Comparison of ENCODE assay signal across 8 cellular contexts in the genomic region with DNA sequence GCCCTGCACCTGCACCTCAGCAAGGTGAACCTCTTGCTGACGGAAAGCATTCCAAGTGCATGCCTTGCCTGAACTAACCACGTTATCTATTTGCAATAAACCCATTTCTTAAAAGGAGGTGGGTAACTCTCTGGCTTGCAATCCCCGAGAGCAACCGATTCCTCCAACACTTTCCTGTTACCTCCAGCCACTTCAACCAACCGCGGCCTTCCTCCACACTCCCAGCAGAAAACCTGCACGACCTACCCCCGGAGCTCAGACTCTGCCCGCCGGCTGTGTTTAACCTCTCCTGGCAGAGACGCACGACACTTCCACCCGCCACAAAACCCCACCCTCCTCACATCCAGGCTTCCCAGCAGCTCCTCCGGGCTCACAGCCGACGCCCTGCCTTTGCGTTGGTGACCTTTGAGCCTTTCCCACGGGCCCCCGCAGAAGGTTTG. TPM values are rescaled to one million over a fixed set of nuclear protein-coding genes. Genes with fewer than 3 reads are reported as not detected.
DNase-seq lines count a peak whose midpoint lies in the region; ATAC-seq and TF ChIP-seq lines count a peak whose summit lies in the region.

No MANE protein-coding gene starts in this region.

- 7 to 11% methylated on average over 19 of the region's 19 CpGs for WGBS in aorta, 2 donors

- H3K36me3 ChIP-seq in A673 (ENCODE audit: insufficient read depth, low read length, poor library complexity, severe bottlenecking), result peaks cover 41% of the 10 kb centered on the region
- H3K36me3 ChIP-seq in aorta (ENCODE audit: control insufficient read depth in 1 of 2, insufficient read depth in 2 of 2, low read length in 1 of 2), result no peaks in the 10 kb centered on the region

- POLR2A ChIA-PET in A673 (lab: Charles Lee; ENCODE audit: low non-redundant PET), result no interaction called here

- DNase-seq in A673 (ENCODE audit: low spot score) (no peak), HL-60 (ENCODE audit: low read depth in 1 of 2, low spot score in 1 of 2) (peak in 1 of 2 experiments; percentile 43), astrocyte of the spinal cord (ENCODE audit: low read depth, low spot score) (peak; percentile 12), memory B cell (ENCODE audit: low spot score in 2 of 2) (no peak), aorta (peak in 1 of 2 donors; percentile 68)
- no peak for DNase-seq in stimulated activated CD4-positive, alpha-beta T cell treated with anti-CD3 and anti-CD28 coated beads, Interleukin-4, amount 100 ng/mL, for 1 hour
- DNase-seq in central memory CD4-positive, alpha-beta T cell, result no peak

- in situ Hi-C loops in astrocyte of the spinal cord (cut with HindIII; ENCODE audit: low sequenced_read_pairs), result no loop called here

- intact Hi-C loops in A673 (cut with micrococcal nuclease; ENCODE audit: unreplicated experiment) (no loop called here), aorta (cut with DNase I) (loop anchor here (1.0 to 5.0 kb wide), 2 partner anchors 16 to 38 kb away; partner anchors contain the start of genes NCAPH2 (in 2 of the 2) and SYCE3 (in 1 of the 2))

- peak overlapping the region; percentile 88 for H3K4me3 Mint-ChIP-seq in memory B cell

- BruUV-seq in A673 (replicated peaks; lab: Mats Ljungman, UMichigan), result TSS peak; percentile 80

- H3K4me1 ChIP-seq in A673 (ENCODE audit: insufficient read depth, low read length, poor library complexity, severe bottlenecking) (peaks cover 14% of the 10 kb centered on the region), aorta (ENCODE audit: control insufficient read depth in 1 of 2, insufficient read depth in 2 of 2, low read length in 2 of 2) (no peaks in the 10 kb centered on the region)

- H3K27ac ChIP-seq in A673 (ENCODE audit: low read depth, low read length, poor library complexity, severe bottlenecking), result peak overlapping the region; percentile 90
- peak overlapping the region; percentile 91 for H3K27ac ChIP-seq in HL-60 (replicated peaks)
- peak overlapping the region in 1 of 2 donors; percentile 20 for H3K27ac ChIP-seq in aorta (ENCODE audit: low read depth in 1 of 2, low read length in 2 of 2)

- no peak for ATAC-seq in memory B cell (ENCODE audit: low read depth)
- ATAC-seq in aorta (ENCODE audit: low FRiP score), result no peak
- ATAC-seq in GM21367 (IDR thresholded peaks at IDR 0.05; ENCODE audit: unreplicated experiment), result no peak

- no peaks in the 10 kb centered on the region for H3K27me3 Mint-ChIP-seq in memory B cell

- peaks cover 24% of the 10 kb centered on the region for H3K4me1 Mint-ChIP-seq in memory B cell

- no peaks in the 10 kb centered on the region for H3K9me3 ChIP-seq in A673 (ENCODE audit: low read depth, low read length, poor library complexity, severe bottlenecking)
- no peaks in the 10 kb centered on the region for H3K9me3 ChIP-seq in aorta (ENCODE audit: control insufficient read depth, low read length)

- H3K27me3 ChIP-seq in A673 (replicated peaks; ENCODE audit: insufficient read depth, low read depth, low read length, poor library complexity) (peaks cover 1% of the 10 kb centered on the region), HL-60 (ENCODE audit: insufficient read depth, poor library complexity, severe bottlenecking) (no peaks in the 10 kb centered on the region), aorta (ENCODE audit: control insufficient read depth in 1 of 2, insufficient read depth in 2 of 2, low read length in 1 of 2) (no peaks in the 10 kb centered on the region)

- CTCF ChIA-PET in A673 (lab: Charles Lee), result interaction anchor here (2.2 kb wide), 1 partner anchor 14 kb away, joined by 19 read pairs; no protein-coding TSS in a partner anchor

- no peak for TF ChIP-seq CTCF in A673 (conservative IDR thresholded peaks at IDR 0.05; ENCODE audit: low read depth, low read length)
- no peak for TF ChIP-seq CTCF in HL-60 (IDR thresholded peaks at IDR 0.05; ENCODE audit: insufficient read depth, low read length)
- TF ChIP-seq CTCF in astrocyte of the spinal cord (IDR thresholded peaks at IDR 0.05; ENCODE audit: low read depth, low read length), result no peak

- H3K4me3 ChIP-seq in A673 (ENCODE audit: low read depth, low read length, poor library complexity, severe bottlenecking) (peak overlapping the region; percentile 65), HL-60 (replicated peaks; ENCODE audit: insufficient read depth, low read length) (peak overlapping the region; percentile 70), astrocyte of the spinal cord (ENCODE audit: low read depth, low read length) (peak overlapping the region; percentile 72), aorta (ENCODE audit: low read length in 2 of 2) (peak overlapping the region; percentile 28 to 53)

- H3K36me3 Mint-ChIP-seq in memory B cell, result peaks cover 5% of the 10 kb centered on the region

- H3K27ac Mint-ChIP-seq in memory B cell, result peak overlapping the region; percentile 95

- H3K9me3 Mint-ChIP-seq in memory B cell, result no peaks in the 10 kb centered on the region

RNA-seq across cellular contexts. Expression of gene SCO2, which starts 0.7 kb away (rescaled TPM):
- total RNA-seq in A673 (2021), result 0.44 and 5.4 TPM in 2 replicates
- 1 to 10 TPM; 4.7 to 5.1 TPM for total RNA-seq in aorta
- 10 to 100 TPM in 1 of 2 donors, not detected in 1; 11.6 TPM for polyA plus RNA-seq in aorta

RNA-seq across cellular contexts. Expression of gene TYMP, which starts 5.1 kb away (rescaled TPM):
- total RNA-seq in A673 (2021) (0.58 and 0.98 TPM in 2 replicates), aorta (10 to 100 TPM; 68.3 to 99.2 TPM)
- 10 to 100 TPM; 37.7 to 47.1 TPM for polyA plus RNA-seq in aorta

RNA-seq across cellular contexts. Expression of gene NCAPH2, which starts 16.7 kb away (rescaled TPM):
- total RNA-seq in A673 (2021) (135 TPM in 2 replicates), aorta (10 to 100 TPM; 31.6 to 35.5 TPM)
- polyA plus RNA-seq in aorta, result 10 to 100 TPM; 18.2 to 67.4 TPM

RNA-seq across cellular contexts. Expression of gene LMF2, which starts 17.2 kb away (rescaled TPM):
- total RNA-seq in A673 (2021) (79.2 and 79.3 TPM in 2 replicates), aorta (10 to 100 TPM; 42.2 to 65.7 TPM)
- polyA plus RNA-seq in aorta, result 100 to 1,000 TPM in 1 of 2 donors, 10 to 100 TPM in 1; 20.0 to 123 TPM

RNA-seq across cellular contexts. Expression of gene KLHDC7B, which starts 21.0 kb away (rescaled TPM):
- total RNA-seq in A673 (2021) (1.4 and 1.6 TPM in 2 replicates), aorta (under 1 TPM; 0.29 to 0.63 TPM)
- not detected for polyA plus RNA-seq in aorta

Comparison
In these comparisons a context has a peak if more than half of its experiments do, and no peak if none do; other contexts are left out.
1. RNA of gene TYMP, which starts 5.1 kb away (total RNA-seq): 68.3 to 99.2 TPM in aorta; 0.58 to 0.98 TPM in A673; every median in the first group is over 10 times any median in the second.
2. Peak in every context shown above with its lines, with median percentiles within 50 percentile points of each other: H3K4me3 ChIP-seq.